ENCODE assay signal across 26 cellular contexts in the genomic region with DNA sequence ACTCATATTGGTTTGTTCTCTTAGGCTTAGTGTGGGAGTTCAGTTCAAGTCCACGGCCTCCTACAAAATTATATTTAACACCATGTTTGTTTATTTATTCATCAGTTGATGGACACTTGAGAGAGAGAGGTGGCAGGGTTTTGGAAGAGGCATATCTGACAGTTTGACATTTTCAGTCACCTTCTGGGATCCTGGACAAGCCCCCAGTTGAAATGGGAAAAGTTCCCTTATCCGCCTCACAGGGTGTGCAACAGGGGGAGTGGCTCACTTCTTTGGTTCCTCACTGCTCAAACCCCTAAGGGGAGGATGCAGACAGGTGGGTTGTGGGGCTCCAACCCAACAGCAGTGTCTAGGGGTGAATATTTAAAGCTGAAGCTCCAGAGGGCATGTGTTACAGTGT. TPM values are rescaled to one million over a fixed set of nuclear protein-coding genes. Genes with fewer than 3 reads are reported as not detected.
A peak's percentile ranks its signal among the peaks of the same experiment; 100 is the strongest.
DNase-seq lines count a peak whose midpoint lies in the region; ATAC-seq, FAIRE-seq and TF ChIP-seq lines count a peak whose summit lies in the region.
"Had no signal": no experiment of that assay in that cellular context is flagged by ENCODE, and none has a peak within 500 bp of the region (broad histone marks: within the 10 kb centered on the region; RNA-seq: fewer than 3 reads in every experiment).

No MANE protein-coding gene starts in this region.

- TF ChIP-seq CTCF in HEK293 (tag by site-specific recombination; IDR thresholded peaks at IDR 0.05), result no peak
- TF ChIP-seq CTCF in mucosa of descending colon (IDR thresholded peaks at IDR 0.05), result no peak
- TF ChIP-seq CTCF in progenitor cell of endocrine pancreas (IDR thresholded peaks at IDR 0.05; ENCODE audit: unreplicated experiment), result no peak

- no peak overlapping the region for H2BK120ac ChIP-seq in mesenchymal stem cell (ENCODE audit: low read depth, low read length)

- H3K4me3 ChIP-seq in HEK293 (ENCODE audit: low read depth, low read length) (no peak overlapping the region), mesenchymal stem cell (ENCODE audit: insufficient read depth in 1 of 2, low read depth in 1 of 2, low read length in 2 of 2) (no peak overlapping the region), mucosa of descending colon (no peak overlapping the region)
- H3K4me3 ChIP-seq: A549, GM23338 had no signal

- in situ Hi-C loops in Caki2 (cut with HindIII; ENCODE audit: low pct_unique_long_range_greater_than_20kb, low sequenced_read_pairs), result no loop called here

- H3K9me3 ChIP-seq in HEK293 (ENCODE audit: control insufficient read depth, insufficient read depth, low read depth, low read length), result no peaks in the 10 kb centered on the region
- peaks cover 10% of the 10 kb centered on the region for H3K9me3 ChIP-seq in mesenchymal stem cell (ENCODE audit: control insufficient read depth, low read length)
- H3K9me3 ChIP-seq in mucosa of descending colon, result peaks cover 14% of the 10 kb centered on the region
- H3K9me3 ChIP-seq: BE2C had no signal

- no peak overlapping the region for H3K4me2 ChIP-seq in mesenchymal stem cell (ENCODE audit: low read length, poor library complexity, severe bottlenecking)
- H3K4me2 ChIP-seq: A549; BLaER1 treated with 17β-estradiol and CSF1 and Interleukin-3, amounts not matched to agents 10 nM and 100 nM; GM23338 had no signal

- no peak overlapping the region for H2AFZ ChIP-seq in mesenchymal stem cell (ENCODE audit: low read depth, low read length)
- H2AFZ ChIP-seq: GM23338 had no signal

- no peak overlapping the region for H2BK12ac ChIP-seq in mesenchymal stem cell (ENCODE audit: low read length in 2 of 2)

- intact Hi-C loops in mucosa of descending colon (cut with DNase I, micrococcal nuclease), result no loop called here

- H3K4me3 Mint-ChIP-seq in progenitor cell of endocrine pancreas (ENCODE audit: low read depth), result no peak overlapping the region
- H3K4me3 Mint-ChIP-seq: CD14-positive monocyte; CD4-positive, alpha-beta T cell; CD8-positive, alpha-beta memory T cell; GM23338; H9; HFFc6 had no signal

- H3K27ac ChIP-seq in HEK293 (ENCODE audit: extremely low read depth, low read depth, low read length) (no peak overlapping the region), mesenchymal stem cell (ENCODE audit: low read length, poor library complexity, severe bottlenecking) (no peak overlapping the region)
- H3K27ac ChIP-seq: A549; BLaER1 treated with 17β-estradiol and CSF1 and Interleukin-3, amounts not matched to agents 10 nM and 100 nM had no signal

- ATAC-seq in mucosa of descending colon, result no peak
- ATAC-seq: A549, GM23338, HCT116 had no signal

- H3K79me1 ChIP-seq in mesenchymal stem cell (replicated peaks; ENCODE audit: low read length, poor library complexity, severe bottlenecking), result no peaks in the 10 kb centered on the region

- H4K91ac ChIP-seq in mesenchymal stem cell (ENCODE audit: low read length), result no peak overlapping the region

- no peak overlapping the region for H3K4ac ChIP-seq in mesenchymal stem cell (ENCODE audit: low read depth in 1 of 2, low read length in 2 of 2)

- whole genome bisulfite sequencing in mesenchymal stem cell, result 94% methylated on average over 1 of the region's 2 CpGs

- H3K36me3 Mint-ChIP-seq in progenitor cell of endocrine pancreas (ENCODE audit: insufficient read depth), result peaks cover 19% of the 10 kb centered on the region

- H2BK15ac ChIP-seq in mesenchymal stem cell (ENCODE audit: low read depth, poor library complexity, severe bottlenecking), result no peak overlapping the region

- H3K18ac ChIP-seq in mesenchymal stem cell (ENCODE audit: low read depth in 1 of 2, low read length in 2 of 2), result no peak overlapping the region

- no peaks in the 10 kb centered on the region for H3K4me1 ChIP-seq in HEK293 (ENCODE audit: control insufficient read depth, insufficient read depth, low read length)
- H3K4me1 ChIP-seq in mesenchymal stem cell (ENCODE audit: control insufficient read depth, insufficient read depth, low read depth, low read length), result no peaks in the 10 kb centered on the region
- no peaks in the 10 kb centered on the region for H3K4me1 ChIP-seq in mucosa of descending colon (ENCODE audit: low read depth)
- H3K4me1 ChIP-seq: A549, BE2C had no signal

- no peak overlapping the region for H3K27ac Mint-ChIP-seq in progenitor cell of endocrine pancreas
- H3K27ac Mint-ChIP-seq: CD4-positive, alpha-beta T cell; CD8-positive, alpha-beta memory T cell; GM23338; H9; HFFc6 had no signal

- no peak overlapping the region for H3K14ac ChIP-seq in mesenchymal stem cell (ENCODE audit: low read length in 2 of 2)

- POLR2A ChIA-PET in HEK293 (lab: Yijun Ruan, JAX), result no interaction called here

- H3K9ac ChIP-seq in mesenchymal stem cell (ENCODE audit: low read length), result no peak overlapping the region
- H3K9ac ChIP-seq: BLaER1 treated with 17β-estradiol and CSF1 and Interleukin-3, amounts not matched to agents 10 nM and 100 nM had no signal

- no peak overlapping the region for H3K23ac ChIP-seq in mesenchymal stem cell (ENCODE audit: low read length in 2 of 2)

- CTCF ChIA-PET in HEK293 (lab: Yijun Ruan, JAX), result no interaction called here

- no peak overlapping the region for H2AK5ac ChIP-seq in mesenchymal stem cell (ENCODE audit: low read length, severe bottlenecking)

- H4K8ac ChIP-seq in mesenchymal stem cell (ENCODE audit: low read length), result no peak overlapping the region

- H3K27me3 ChIP-seq in mesenchymal stem cell (ENCODE audit: control insufficient read depth in 1 of 2, insufficient read depth in 1 of 2, low read length in 2 of 2), result no peaks in the 10 kb centered on the region
- H3K27me3 ChIP-seq: BE2C; BLaER1 treated with 17β-estradiol and CSF1 and Interleukin-3, amounts not matched to agents 10 nM and 100 nM had no signal

- no peak overlapping the region for H2BK5ac ChIP-seq in mesenchymal stem cell (ENCODE audit: low read depth, low read length, poor library complexity, severe bottlenecking)

- H3K36me3 ChIP-seq in HEK293 (ENCODE audit: control insufficient read depth in 2 of 2, insufficient read depth in 1 of 2, low read length in 2 of 2) (no peaks in the 10 kb centered on the region), mesenchymal stem cell (ENCODE audit: control insufficient read depth in 1 of 2, insufficient read depth in 2 of 2, low read depth in 1 of 2, low read length in 2 of 2) (peaks cover 0 to 5% of the 10 kb centered on the region in 2 experiments), mucosa of descending colon (ENCODE audit: low read depth) (no peaks in the 10 kb centered on the region)
- H3K36me3 ChIP-seq: BE2C had no signal

- DNase-seq in Caki2 (ENCODE audit: low read depth) (peak; percentile 19), mesenchymal stem cell (peak; percentile 13), urothelium cell line (ENCODE audit: low spot score) (no peak), mucosa of descending colon (no peak), HPDE6-E6E7 (ENCODE audit: extremely low spot score) (no peak), progenitor cell of endocrine pancreas (ENCODE audit: low spot score, unreplicated experiment) (no peak)
- DNase-seq: 8988T; ACHN; AML-193; BE2C; Calu3; CD4-positive, alpha-beta T cell; CD8-positive, alpha-beta memory T cell; DMS79; GF-D8; H9; HFFc6 had no signal

- H3K9me3 Mint-ChIP-seq in progenitor cell of endocrine pancreas (ENCODE audit: low read depth), result peaks cover 38% of the 10 kb centered on the region

- peaks cover 8% of the 10 kb centered on the region for H3K4me1 Mint-ChIP-seq in progenitor cell of endocrine pancreas (ENCODE audit: low read depth)
- H3K4me1 Mint-ChIP-seq: CD8-positive, alpha-beta memory T cell; GM23338; H9 had no signal

- H3K27me3 Mint-ChIP-seq in progenitor cell of endocrine pancreas, result no peaks in the 10 kb centered on the region
- H3K27me3 Mint-ChIP-seq: CD4-positive, alpha-beta T cell; CD8-positive, alpha-beta memory T cell had no signal

- peak; percentile 23 for FAIRE-seq in urothelium cell line (lab: Jason Lieb, UNC)
- FAIRE-seq: A549, GM12891, GM18507 had no signal

TF ChIP-seq in HEK293, 187 proteins besides CTCF, POLR2A, EP300 and RAD21:
- TF ChIP-seq, protein P1, sequence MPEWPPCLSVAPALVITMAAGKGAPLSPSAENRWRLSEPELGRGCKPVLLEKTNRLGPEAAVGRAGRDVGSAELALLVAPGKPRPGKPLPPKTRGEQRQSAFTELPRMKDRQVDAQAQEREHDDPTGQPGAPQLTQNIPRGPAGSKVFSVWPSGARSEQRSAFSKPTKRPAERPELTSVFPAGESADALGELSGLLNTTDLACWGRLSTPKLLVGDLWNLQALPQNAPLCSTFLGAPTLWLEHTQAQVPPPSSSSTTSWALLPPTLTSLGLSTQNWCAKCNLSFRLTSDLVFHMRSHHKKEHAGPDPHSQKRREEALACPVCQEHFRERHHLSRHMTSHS (tag by site-specific recombination; IDR thresholded peaks at IDR 0.05), result no peak
- peak; percentile 55 for TF ChIP-seq SETDB1 (IDR thresholded peaks at IDR 0.05; ENCODE audit: insufficient read length, low read length)

RNA-seq across cellular contexts. Expression of a gene that starts 52.3 kb away (rescaled TPM):
- 0.23 and 0.57 TPM in 2 replicates for total RNA-seq in Caki2 (2014; rRNA removed; shearing (Covaris generic); ENCODE audit: low replicate concordance)
- 16.0 TPM for polyA plus RNA-seq in mesenchymal stem cell (2013, experiment 1 of 2)
- 16.1 TPM for polyA plus RNA-seq in mesenchymal stem cell (2013, experiment 2 of 2)
- total RNA-seq in mucosa of descending colon, result under 1 TPM in 1 of 3 donors, not detected in 2; 0.14 TPM
- total RNA-seq in progenitor cell of endocrine pancreas, result not detected in 2 replicates
- total RNA-seq: Calu3; CD4-positive, alpha-beta T cell; CD8-positive, alpha-beta memory T cell; G401; GM23338; H9 had no signal
- polyA plus RNA-seq: A549; CD14-positive monocyte; CD8-positive, alpha-beta memory T cell; GM23338 had no signal

Comparison
In these comparisons a context has a peak if more than half of its experiments do, and no peak if none do; other contexts are left out.
1. DNase-seq: peak in Caki2 (single experiment) and mesenchymal stem cell (single experiment); none in urothelium cell line (single experiment), mucosa of descending colon (0 of 3), HPDE6-E6E7 (single experiment) and progenitor cell of endocrine pancreas (single experiment).